ENCODE assay signal across 8 cellular contexts in genomic region chr20:4135385-4136077, GRCh38. TPM values are rescaled to one million over a fixed set of nuclear protein-coding genes. Genes with fewer than 3 reads are reported as not detected.
A peak's percentile ranks its signal among the peaks of the same experiment; 100 is the strongest.
DNase-seq lines count a peak whose midpoint lies in the region; ATAC-seq and TF ChIP-seq lines count a peak whose summit lies in the region.

No MANE protein-coding gene starts in this region.

- peaks cover 5 to 13% (median 8%) of the 10 kb centered on the region in 3 donors for H3K4me1 ChIP-seq in esophagus squamous epithelium

- H3K36me3 ChIP-seq in esophagus squamous epithelium = no peaks in the 10 kb centered on the region

- TF ChIP-seq POLR2A in esophagus squamous epithelium (IDR thresholded peaks at IDR 0.05) = no peak

- 37 to 48% methylated on average over 5 of the region's 5 CpGs for WGBS in esophagus squamous epithelium, 2 donors

- no peak overlapping the region for H3K4me3 Mint-ChIP-seq in progenitor cell of endocrine pancreas (ENCODE audit: low read depth)

- peak overlapping the region; percentile 73 for H3K27ac Mint-ChIP-seq in progenitor cell of endocrine pancreas

- H3K9me3 Mint-ChIP-seq in progenitor cell of endocrine pancreas (ENCODE audit: low read depth) = no peaks in the 10 kb centered on the region

- peak; percentile 97 for DNase-seq in GM04503 (ENCODE audit: low read depth)
- peak; percentile 45 for DNase-seq in NCI-H2227 treated with DMSO at 0.1 percent for 48 hours (lab: John Stamatoyannopoulos, UW)
- DNase-seq in epithelial cell of proximal tubule (ENCODE audit: low read depth) = peak; percentile 97
- DNase-seq in progenitor cell of endocrine pancreas (ENCODE audit: low spot score, unreplicated experiment) = no peak
- DNase-seq in NCI-H446 (lab: John Stamatoyannopoulos, UW) = no peak
- no peak for DNase-seq in esophagus squamous epithelium (lab: John Stamatoyannopoulos, UW)
- no peak for DNase-seq in DMS114 treated with DMSO at 0.1 percent for 48 hours (lab: John Stamatoyannopoulos, UW; ENCODE audit: unreplicated experiment)

- H3K27me3 ChIP-seq in esophagus squamous epithelium = peaks cover 0 to 26% (median 0%) of the 10 kb centered on the region in 4 donors

- H3K4me3 ChIP-seq in epithelial cell of proximal tubule (ENCODE audit: low read depth, low read length) (peak overlapping the region; percentile 18), esophagus squamous epithelium (no peak overlapping the region)

- TF ChIP-seq CTCF in epithelial cell of proximal tubule (conservative IDR thresholded peaks at IDR 0.05; ENCODE audit: low read depth, low read length) (no peak), progenitor cell of endocrine pancreas (IDR thresholded peaks at IDR 0.05; ENCODE audit: unreplicated experiment) (no peak), esophagus squamous epithelium (IDR thresholded peaks at IDR 0.05) (no peak)

- intact Hi-C loops in esophagus squamous epithelium (cut with DNase I) = no loop called here

- peaks cover 7% of the 10 kb centered on the region for H3K27me3 Mint-ChIP-seq in progenitor cell of endocrine pancreas

- no peak overlapping the region for H3K27ac ChIP-seq in esophagus squamous epithelium

- H3K4me1 Mint-ChIP-seq in progenitor cell of endocrine pancreas (ENCODE audit: low read depth) = peaks cover 19% of the 10 kb centered on the region

- no peaks in the 10 kb centered on the region for H3K9me3 ChIP-seq in esophagus squamous epithelium

- no peak for ATAC-seq in GM18868 (IDR thresholded peaks at IDR 0.05; ENCODE audit: unreplicated experiment)

- H3K36me3 Mint-ChIP-seq in progenitor cell of endocrine pancreas (ENCODE audit: insufficient read depth) = no peaks in the 10 kb centered on the region

RNA-seq across cellular contexts. Expression of gene SMOX, which starts 13.1 kb away (rescaled TPM):
- total RNA-seq in epithelial cell of proximal tubule (66.7 and 68.3 TPM in 2 replicates), progenitor cell of endocrine pancreas (23.5 and 26.8 TPM in 2 replicates), esophagus squamous epithelium (10 to 100 TPM in 1 of 4 donors, 1 to 10 TPM in 3; 4.3 to 12.4 (median 6.0) TPM)

Comparison
In these comparisons a context has a peak if more than half of its experiments do, and no peak if none do; other contexts are left out.
1. DNase-seq: peak in GM04503 (single experiment), NCI-H2227 treated with DMSO at 0.1 percent for 48 hours (single experiment) and epithelial cell of proximal tubule (single experiment); none in progenitor cell of endocrine pancreas (single experiment), NCI-H446 (0 of 2), esophagus squamous epithelium (single experiment) and DMS114 treated with DMSO at 0.1 percent for 48 hours (single experiment).